ENCODE assay signal across 1 cellular context in genomic region chr15:37131639-37132038, GRCh38.
TF ChIP-seq lines count a peak whose summit lies in the region.

No MANE protein-coding gene starts in this region.

TF ChIP-seq in IMR-90, 13 proteins besides CTCF, POLR2A, EP300 and RAD21 (continued from another document):
- TF ChIP-seq MXI1 (IDR thresholded peaks at IDR 0.05; ENCODE audit: borderline replicate concordance, low read depth, low read length) (no peak), SMC3 (IDR thresholded peaks at IDR 0.05; ENCODE audit: low read depth, low read length) (no peak), MAZ (IDR thresholded peaks at IDR 0.05; ENCODE audit: borderline replicate concordance, low read depth, low read length) (no peak), RFX5 (IDR thresholded peaks at IDR 0.05; ENCODE audit: low read depth, low read length) (no peak), NFE2L2 (IDR thresholded peaks at IDR 0.05; ENCODE audit: low read depth, low read length) (no peak)
